Comparison of ENCODE assay signal across 18 cellular contexts in genomic region chr9:121667214-121667613, GRCh38. TPM values are rescaled to one million over a fixed set of nuclear protein-coding genes. Genes with fewer than 3 reads are reported as not detected.
"Had no signal": no experiment of that assay in that cellular context is flagged by ENCODE, and none has a peak within 500 bp of the region (broad histone marks: within the 10 kb centered on the region; RNA-seq: fewer than 3 reads in every experiment).

No MANE protein-coding gene starts in this region.

- H3K27ac ChIP-seq: gastrocnemius medialis, neutrophil, prostate gland, upper lobe of right lung had no signal

- H3K27me3 ChIP-seq: gastrocnemius medialis, upper lobe of right lung had no signal

- ATAC-seq: activated naive CD4-positive, alpha-beta T cell treated with anti-CD3 and anti-CD28 coated beads, Interleukin-2, amount 50 U/mL, for 72 hours; activated T-cell treated with anti-CD3 and anti-CD28 coated beads, Interleukin-2, amount 50 U/mL, for 72 hours; gastrocnemius medialis; stimulated activated naive CD8-positive, alpha-beta T cell treated with anti-CD3 and anti-CD28 coated beads, Interleukin-15, Interleukin-2, amounts not matched to agents 100 U/mL and 50 U/mL, for 24 hours; upper lobe of right lung had no signal

- FAIRE-seq: colon had no signal

- H3K4me3 ChIP-seq: gastrocnemius medialis, prostate gland, upper lobe of right lung had no signal

- H3K4me1 ChIP-seq: prostate gland, upper lobe of right lung had no signal

- DNase-seq: activated CD4-positive, alpha-beta T cell treated with anti-CD3 and anti-CD28 coated beads for 4 hours; activated CD4-positive, alpha-beta T cell treated with anti-CD3 and anti-CD28 coated beads, Interleukin-2, amount 50 U/mL, for 4 hours; activated naive CD4-positive, alpha-beta T cell; activated T-cell treated with anti-CD3 and anti-CD28 coated beads for 4 hours; activated T-cell treated with anti-CD3 and anti-CD28 coated beads, Interleukin-2, amount 50 U/mL, for 72 hours; effector CD8-positive, alpha-beta T cell; gastrocnemius medialis; glutamatergic neuron; islet precursor cell; retina; stimulated activated CD4-positive, alpha-beta T cell treated with anti-CD3 and anti-CD28 coated beads, Interleukin-2, amount 100 ng/mL, for 48 hours; stimulated activated naive CD8-positive, alpha-beta T cell treated with anti-CD3 and anti-CD28 coated beads, Interleukin-15, Interleukin-2, amounts not matched to agents 100 U/mL and 50 U/mL, for 24 hours; upper lobe of right lung had no signal

- H3K36me3 ChIP-seq: gastrocnemius medialis, neutrophil, prostate gland, upper lobe of right lung had no signal

- H3K9me3 ChIP-seq: gastrocnemius medialis, neutrophil, prostate gland, upper lobe of right lung had no signal

RNA-seq across cellular contexts. Expression of gene DAB2IP, which starts 15.8 kb away (rescaled TPM):
- total RNA-seq: T-helper 2 cell treated with Interferon-gamma antibody and Interleukin-4, amounts not matched to agents 100 ng/mL and 5 ng/mL, for 36 hours had no signal
